1 cellular context compared by ENCODE assay signal in the genomic region with DNA sequence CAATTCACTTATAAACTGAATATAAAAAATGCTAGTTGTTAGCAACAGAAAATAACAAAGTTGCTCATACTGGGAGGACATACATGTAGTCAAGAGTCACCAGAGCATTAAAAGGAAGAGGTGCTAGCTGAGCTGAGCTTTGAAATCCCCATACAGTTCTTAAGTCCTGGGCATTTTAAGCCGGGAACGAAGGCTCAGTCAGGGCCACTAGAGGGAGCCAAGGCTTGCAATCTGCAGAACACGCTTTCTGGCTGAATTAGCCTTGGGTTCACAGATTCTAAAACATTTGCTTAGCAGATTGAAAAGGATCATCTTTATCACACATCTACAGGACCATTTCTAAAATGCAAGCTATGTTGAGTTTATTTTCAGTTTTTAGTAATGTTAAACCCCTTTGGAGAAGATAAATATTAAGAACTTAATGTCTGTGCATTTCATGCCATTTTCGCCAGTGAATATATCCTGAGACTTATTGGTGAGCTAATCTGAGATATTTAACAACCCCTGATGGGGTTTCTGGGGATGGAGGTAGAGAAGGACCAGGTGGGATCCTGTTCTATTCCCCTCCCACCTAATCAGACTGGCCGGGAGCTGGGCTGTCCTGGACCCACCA.
TF ChIP-seq lines count a peak whose summit lies in the region.

No MANE protein-coding gene starts in this region.

TF ChIP-seq in WTC11, 78 proteins besides CTCF, POLR2A, EP300 and RAD21 (continued from another document):
- TF ChIP-seq, protein P1, sequence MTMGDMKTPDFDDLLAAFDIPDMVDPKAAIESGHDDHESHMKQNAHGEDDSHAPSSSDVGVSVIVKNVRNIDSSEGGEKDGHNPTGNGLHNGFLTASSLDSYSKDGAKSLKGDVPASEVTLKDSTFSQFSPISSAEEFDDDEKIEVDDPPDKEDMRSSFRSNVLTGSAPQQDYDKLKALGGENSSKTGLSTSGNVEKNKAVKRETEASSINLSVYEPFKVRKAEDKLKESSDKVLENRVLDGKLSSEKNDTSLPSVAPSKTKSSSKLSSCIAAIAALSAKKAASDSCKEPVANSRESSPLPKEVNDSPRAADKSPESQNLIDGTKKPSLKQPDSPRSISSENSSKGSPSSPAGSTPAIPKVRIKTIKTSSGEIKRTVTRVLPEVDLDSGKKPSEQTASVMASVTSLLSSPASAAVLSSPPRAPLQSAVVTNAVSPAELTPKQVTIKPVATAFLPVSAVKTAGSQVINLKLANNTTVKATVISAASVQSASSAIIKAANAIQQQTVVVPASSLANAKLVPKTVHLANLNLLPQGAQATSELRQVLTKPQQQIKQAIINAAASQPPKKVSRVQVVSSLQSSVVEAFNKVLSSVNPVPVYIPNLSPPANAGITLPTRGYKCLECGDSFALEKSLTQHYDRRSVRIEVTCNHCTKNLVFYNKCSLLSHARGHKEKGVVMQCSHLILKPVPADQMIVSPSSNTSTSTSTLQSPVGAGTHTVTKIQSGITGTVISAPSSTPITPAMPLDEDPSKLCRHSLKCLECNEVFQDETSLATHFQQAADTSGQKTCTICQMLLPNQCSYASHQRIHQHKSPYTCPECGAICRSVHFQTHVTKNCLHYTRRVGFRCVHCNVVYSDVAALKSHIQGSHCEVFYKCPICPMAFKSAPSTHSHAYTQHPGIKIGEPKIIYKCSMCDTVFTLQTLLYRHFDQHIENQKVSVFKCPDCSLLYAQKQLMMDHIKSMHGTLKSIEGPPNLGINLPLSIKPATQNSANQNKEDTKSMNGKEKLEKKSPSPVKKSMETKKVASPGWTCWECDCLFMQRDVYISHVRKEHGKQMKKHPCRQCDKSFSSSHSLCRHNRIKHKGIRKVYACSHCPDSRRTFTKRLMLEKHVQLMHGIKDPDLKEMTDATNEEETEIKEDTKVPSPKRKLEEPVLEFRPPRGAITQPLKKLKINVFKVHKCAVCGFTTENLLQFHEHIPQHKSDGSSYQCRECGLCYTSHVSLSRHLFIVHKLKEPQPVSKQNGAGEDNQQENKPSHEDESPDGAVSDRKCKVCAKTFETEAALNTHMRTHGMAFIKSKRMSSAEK (CRISPR knock-in tag; IDR thresholded peaks at IDR 0.05; ENCODE audit: borderline replicate concordance), result no peak
TF ChIP-seq in WTC11: peak in this region for 0.
